ENCODE assay signal across 5 cellular contexts in the genomic region with DNA sequence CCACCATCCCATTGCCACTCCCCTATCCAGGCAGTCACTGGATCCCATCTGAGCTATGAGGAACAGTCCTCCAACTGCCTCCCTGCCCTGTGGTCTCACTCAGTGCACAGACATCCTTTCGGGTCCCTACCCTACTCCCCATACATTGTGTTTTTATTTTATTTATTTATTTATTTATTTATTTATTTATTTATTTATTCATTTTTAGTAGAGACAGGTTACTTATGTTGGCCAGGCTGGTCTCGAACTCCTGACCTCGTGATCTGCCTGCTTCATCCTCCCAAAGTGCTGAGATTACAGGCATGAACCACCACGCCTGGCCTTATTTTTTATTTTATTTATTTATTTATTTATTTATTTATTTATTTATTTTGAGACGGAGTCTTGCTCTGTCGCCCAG.
A peak's percentile ranks its signal among the peaks of the same experiment; 100 is the strongest.
DNase-seq lines count a peak whose midpoint lies in the region; ATAC-seq, FAIRE-seq and TF ChIP-seq lines count a peak whose summit lies in the region.
"Not testable (repeated sequence)": the region's sequence is repeated elsewhere in the genome, so short reads cannot be mapped to it uniquely, and the experiment has no call there.

No MANE protein-coding gene starts in this region.

- not testable (repeated sequence) for H3K23ac ChIP-seq in neuronal stem cell (ENCODE audit: low read depth, low read length, poor library complexity)

- not testable (repeated sequence) for H3K4me1 ChIP-seq in A549; neuronal stem cell (ENCODE audit: control insufficient read depth in 2 of 2, insufficient read depth in 1 of 2, low read depth in 1 of 2, low read length in 2 of 2)
- H3K4me1 ChIP-seq in heart right ventricle, result peaks cover 5 to 60% (median 32%) of the 10 kb centered on the region in 9 donors
- peaks cover 0 to 36% of the 10 kb centered on the region in 2 donors for H3K4me1 ChIP-seq in right atrium auricular region

- H3K14ac ChIP-seq in neuronal stem cell (ENCODE audit: low read length), result not testable (repeated sequence)

- H3K4me3 Mint-ChIP-seq in WTC11, result not testable (repeated sequence)

- not testable (repeated sequence) for H3K27me3 Mint-ChIP-seq in WTC11 (ENCODE audit: low read depth)

- not testable (repeated sequence) for H3K36me3 ChIP-seq in heart right ventricle; right atrium auricular region; neuronal stem cell (replicated peaks in 1 of 2; ENCODE audit: control insufficient read depth in 2 of 2, insufficient read depth in 2 of 2, low read length in 2 of 2)

- WGBS in A549 (ENCODE audit: missing lambda C conversion rate), result 41% methylated on average over 6 of the region's 6 CpGs
- WGBS in heart right ventricle, 2 donors, result 98 to 99% methylated on average over 6 of the region's 6 CpGs
- WGBS in neuronal stem cell (ENCODE audit: extremely low coverage in 2 of 2, insufficient read length in 2 of 2, insufficient replicate concordance in 1 of 2), 2 donors, result no CpG with 5 or more reads among the region's 6 CpGs

- H4K8ac ChIP-seq in neuronal stem cell (ENCODE audit: low read depth, low read length), result not testable (repeated sequence)

- not testable (repeated sequence) for H3K27ac Mint-ChIP-seq in WTC11

- not testable (repeated sequence) for TF ChIP-seq CTCF in A549 (IDR thresholded peaks at IDR 0.05); WTC11 (IDR thresholded peaks at IDR 0.05); heart right ventricle (IDR thresholded peaks at IDR 0.05); right atrium auricular region (IDR thresholded peaks at IDR 0.05)

- TF ChIP-seq EP300 in A549 (IDR thresholded peaks at IDR 0.05), result not testable (repeated sequence)

- not testable (repeated sequence) for H3K9ac ChIP-seq in neuronal stem cell (ENCODE audit: low read depth, low read length, poor library complexity)

- H2BK5ac ChIP-seq in neuronal stem cell (ENCODE audit: low read length), result peak overlapping the region; percentile 39

- not testable (repeated sequence) for H2BK120ac ChIP-seq in neuronal stem cell (ENCODE audit: low read depth, low read length)

- H3K27ac ChIP-seq in A549; neuronal stem cell (replicated peaks; ENCODE audit: low read length): not testable (repeated sequence)
- H3K27ac ChIP-seq in heart right ventricle (peak overlapping the region in 8 of 10 donors; percentile 68 to 90 (median 77)), right atrium auricular region (peak overlapping the region; percentile 54 to 62)

- H2AK5ac ChIP-seq in neuronal stem cell (ENCODE audit: low read depth, low read length), result peak overlapping the region; percentile 79

- H2BK12ac ChIP-seq in neuronal stem cell (ENCODE audit: low read length), result not testable (repeated sequence)

- H3K9me3 Mint-ChIP-seq in WTC11, result peaks cover 43% of the 10 kb centered on the region

- not testable (repeated sequence) for ATAC-seq in A549, WTC11, heart right ventricle

- H3K79me1 ChIP-seq in neuronal stem cell (ENCODE audit: low read depth, low read length), result not testable (repeated sequence)

- not testable (repeated sequence) for H2AFZ ChIP-seq in neuronal stem cell (ENCODE audit: low read length)

- POLR2A ChIA-PET in A549 (lab: Yijun Ruan, JAX); WTC11 (lab: Charles Lee): not testable (repeated sequence)

- H3K27me3 ChIP-seq in heart right ventricle; right atrium auricular region; neuronal stem cell (ENCODE audit: control insufficient read depth in 3 of 3, insufficient read depth in 3 of 3, low read depth in 1 of 3, low read length in 3 of 3): not testable (repeated sequence)

- peaks cover 41% of the 10 kb centered on the region for H3K36me3 Mint-ChIP-seq in WTC11

- not testable (repeated sequence) for H4K91ac ChIP-seq in neuronal stem cell (ENCODE audit: low read depth, low read length, poor library complexity)

- TF ChIP-seq POLR2A in A549 (IDR thresholded peaks at IDR 0.05; ENCODE audit: low read length), result not testable (repeated sequence)

- CTCF ChIA-PET in A549 (lab: Yijun Ruan, JAX), result interaction anchor here (0.7 to 1.1 kb wide), 2 partner anchors 131 to 348 kb away, joined by 3 read pairs; no protein-coding TSS in a partner anchor
- CTCF ChIA-PET in WTC11 (lab: Charles Lee), result not testable (repeated sequence)

- H3K4me1 Mint-ChIP-seq in WTC11, result not testable (repeated sequence)

- not testable (repeated sequence) for H3K18ac ChIP-seq in neuronal stem cell (ENCODE audit: low read length)

- intact Hi-C loops in heart right ventricle (cut with DNase I), result loop anchor here in 1 of 10 donors (10.0 kb wide), 1 partner anchor 91 kb away; no protein-coding TSS in a partner anchor

- FAIRE-seq in A549 (lab: Jason Lieb, UNC), result not testable (repeated sequence)

- not testable (repeated sequence) for H3K4me2 ChIP-seq in A549; neuronal stem cell (ENCODE audit: insufficient read depth, low read length, poor library complexity, severe bottlenecking)

- not testable (repeated sequence) for DNase-seq in A549 (ENCODE audit: low read depth in 1 of 2, low spot score in 1 of 2); WTC11 (ENCODE audit: low spot score); heart right ventricle; right atrium auricular region (ENCODE audit: low spot score); neuronal stem cell (ENCODE audit: low spot score)

- H3K4me3 ChIP-seq in A549; heart right ventricle; right atrium auricular region; neuronal stem cell (ENCODE audit: low read length in 2 of 2): not testable (repeated sequence)

- not testable (repeated sequence) for TF ChIP-seq RAD21 in A549 (conservative IDR thresholded peaks at IDR 0.05 in 1 of 2, IDR thresholded peaks at IDR 0.05 in 1 of 2)

- H3K9me3 ChIP-seq in A549, right atrium auricular region: not testable (repeated sequence)
- peaks cover 0 to 18% (median 0%) of the 10 kb centered on the region in 11 donors for H3K9me3 ChIP-seq in heart right ventricle
- H3K9me3 ChIP-seq in neuronal stem cell (replicated peaks in 1 of 2; ENCODE audit: control insufficient read depth in 2 of 2, insufficient read depth in 1 of 2, low read depth in 1 of 2, low read length in 2 of 2), result peaks cover 0 to 10% of the 10 kb centered on the region in 2 donors

- H3K4ac ChIP-seq in neuronal stem cell (ENCODE audit: low read length), result not testable (repeated sequence)

- H2BK15ac ChIP-seq in neuronal stem cell (ENCODE audit: low read length), result not testable (repeated sequence)

TF ChIP-seq in A549, 52 proteins besides CTCF, POLR2A, EP300 and RAD21:
- TF ChIP-seq ZC3H11A (IDR thresholded peaks at IDR 0.05), result peak; percentile 51

TF ChIP-seq in WTC11, 78 proteins besides CTCF, POLR2A, EP300 and RAD21:
- peak; percentile 65; the same call in 1 of the 2 replicates for TF ChIP-seq HMGA2 (CRISPR knock-in tag; IDR thresholded peaks at IDR 0.05)
TF ChIP-seq in WTC11: peak in this region for 1; not testable (repeated sequence) for 77.
